In the genomic region with DNA sequence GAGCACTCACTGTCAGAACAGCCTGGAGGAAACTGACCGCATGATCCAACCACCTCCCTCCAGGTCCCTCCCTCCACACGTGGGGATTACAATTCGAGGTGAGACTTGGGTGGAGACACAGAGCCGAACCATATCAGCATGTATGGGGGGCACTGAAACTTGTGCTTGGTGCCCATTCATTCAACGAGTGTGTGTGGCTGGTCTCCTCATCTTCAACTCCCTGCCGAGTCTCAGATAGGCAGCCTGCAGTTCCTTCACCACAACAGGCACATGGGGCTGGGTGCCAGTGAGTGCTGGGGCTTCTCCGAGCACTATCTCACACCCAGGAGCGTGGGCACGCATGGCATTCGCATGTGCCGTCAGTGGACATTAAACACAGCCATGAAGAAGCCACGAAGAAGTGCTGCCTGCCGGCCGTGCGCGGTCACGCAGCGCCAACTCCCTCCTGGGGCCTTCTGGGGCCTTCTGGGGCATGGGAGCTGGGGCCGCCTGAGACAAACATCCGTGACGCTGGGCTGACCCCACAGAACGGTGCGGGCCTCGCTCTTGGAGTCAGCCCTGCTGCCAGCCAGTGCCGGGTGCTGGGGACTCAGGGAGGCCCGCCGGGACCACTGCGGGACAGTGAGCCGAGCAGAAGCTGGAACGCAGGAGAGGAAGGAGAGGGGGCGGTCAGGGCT, we compare ENCODE assay signal across 1 cellular context.
A peak's percentile ranks its signal among the peaks of the same experiment; 100 is the strongest.
TF ChIP-seq lines count a peak whose summit lies in the region.

No MANE protein-coding gene starts in this region.

TF ChIP-seq in HepG2, 621 proteins besides CTCF, POLR2A, EP300 and RAD21 (continued from another document and continues in another):
- TF ChIP-seq AHDC1 (CRISPR knock-in tag; IDR thresholded peaks at IDR 0.05; ENCODE audit: borderline replicate concordance) (peak; percentile 74; the same call in 1 of the 2 replicates), SRY (CRISPR knock-in tag; IDR thresholded peaks at IDR 0.05) (no peak), BHLHE40 (IDR thresholded peaks at IDR 0.05; ENCODE audit: low read length) (0 out of 2 replicates have a peak, but pooled peaks have one; percentile 1), ZNF34 (CRISPR knock-in tag; IDR thresholded peaks at IDR 0.05; ENCODE audit: borderline replicate concordance) (no peak), NFE2L2 (IDR thresholded peaks at IDR 0.05; ENCODE audit: low read length) (no peak), MXD1 (CRISPR knock-in tag; IDR thresholded peaks at IDR 0.05) (no peak), ZNF292 (CRISPR knock-in tag; IDR thresholded peaks at IDR 0.05; ENCODE audit: borderline replicate concordance, low read depth) (no peak), GMEB2 (CRISPR knock-in tag; IDR thresholded peaks at IDR 0.05; ENCODE audit: low read depth) (no peak), ZNF207 (IDR thresholded peaks at IDR 0.05; ENCODE audit: borderline replicate concordance) (no peak), ZNF224 (CRISPR knock-in tag; IDR thresholded peaks at IDR 0.05) (no peak), KAT8 (CRISPR knock-in tag; IDR thresholded peaks at IDR 0.05) (no peak), ZNF274 (CRISPR knock-in tag; IDR thresholded peaks at IDR 0.05) (peak; percentile 5; the same call in 1 of the 2 replicates), ARID5B (CRISPR knock-in tag; IDR thresholded peaks at IDR 0.05) (no peak), REPIN1 (CRISPR knock-in tag; IDR thresholded peaks at IDR 0.05; ENCODE audit: borderline replicate concordance, low read depth) (no peak), CEBPG (CRISPR knock-in tag; IDR thresholded peaks at IDR 0.05) (no peak), IKZF4 (CRISPR knock-in tag; IDR thresholded peaks at IDR 0.05; ENCODE audit: borderline replicate concordance, low read depth, not compliant biosample characterization) (no peak), ZFP1 (CRISPR knock-in tag; IDR thresholded peaks at IDR 0.05) (no peak), RARG (CRISPR knock-in tag; IDR thresholded peaks at IDR 0.05; ENCODE audit: low read depth) (no peak), ZNF704 (CRISPR knock-in tag; IDR thresholded peaks at IDR 0.05; ENCODE audit: borderline replicate concordance) (no peak), REL (CRISPR knock-in tag; conservative IDR thresholded peaks at IDR 0.05) (no peak), ZNF121 (CRISPR knock-in tag; IDR thresholded peaks at IDR 0.05) (no peak), PCBP1 (IDR thresholded peaks at IDR 0.05; ENCODE audit: borderline replicate concordance, low read depth, low read length) (0 out of 2 replicates have a peak, but pooled peaks have one; percentile 3), RFXAP (CRISPR knock-in tag; IDR thresholded peaks at IDR 0.05; ENCODE audit: borderline replicate concordance) (no peak), HOXA9 (CRISPR knock-in tag; IDR thresholded peaks at IDR 0.05; ENCODE audit: borderline replicate concordance) (no peak), BATF2 (CRISPR knock-in tag; IDR thresholded peaks at IDR 0.05) (0 out of 2 replicates have a peak, but pooled peaks have one; percentile 75), ZC3H4 (CRISPR knock-in tag; IDR thresholded peaks at IDR 0.05; ENCODE audit: borderline replicate concordance) (peak; percentile 41; the same call in 1 of the 2 replicates), ZNF746 (CRISPR knock-in tag; IDR thresholded peaks at IDR 0.05) (no peak), SMAD9 (CRISPR knock-in tag; IDR thresholded peaks at IDR 0.05) (no peak), KAT2B (IDR thresholded peaks at IDR 0.05; ENCODE audit: borderline replicate concordance, low read depth, low read length) (no peak), ZNF138 (CRISPR knock-in tag; IDR thresholded peaks at IDR 0.05; ENCODE audit: low read depth) (no peak), MTF1 (CRISPR knock-in tag; IDR thresholded peaks at IDR 0.05) (no peak)
- TF ChIP-seq, protein P1, sequence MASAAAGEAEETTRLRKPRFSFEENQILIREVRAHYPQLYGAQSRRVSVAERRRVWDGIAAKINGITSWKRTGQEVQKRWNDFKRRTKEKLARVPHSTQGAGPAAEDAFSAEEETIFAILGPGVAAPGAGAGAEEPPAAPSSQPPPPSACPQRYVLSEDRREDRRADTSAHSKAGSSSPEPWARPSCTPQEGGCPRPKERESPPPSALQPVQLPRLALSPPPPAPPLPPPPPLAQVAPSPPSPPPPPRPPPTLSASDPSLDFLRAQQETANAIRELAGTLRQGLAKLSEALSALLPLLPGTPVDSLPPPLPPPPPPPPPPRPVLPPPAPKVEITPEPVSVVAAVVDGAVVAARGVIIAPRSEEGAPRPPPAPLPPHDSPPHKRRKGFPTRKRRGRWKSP (CRISPR knock-in tag; IDR thresholded peaks at IDR 0.05): no peak
- TF ChIP-seq, protein P2, sequence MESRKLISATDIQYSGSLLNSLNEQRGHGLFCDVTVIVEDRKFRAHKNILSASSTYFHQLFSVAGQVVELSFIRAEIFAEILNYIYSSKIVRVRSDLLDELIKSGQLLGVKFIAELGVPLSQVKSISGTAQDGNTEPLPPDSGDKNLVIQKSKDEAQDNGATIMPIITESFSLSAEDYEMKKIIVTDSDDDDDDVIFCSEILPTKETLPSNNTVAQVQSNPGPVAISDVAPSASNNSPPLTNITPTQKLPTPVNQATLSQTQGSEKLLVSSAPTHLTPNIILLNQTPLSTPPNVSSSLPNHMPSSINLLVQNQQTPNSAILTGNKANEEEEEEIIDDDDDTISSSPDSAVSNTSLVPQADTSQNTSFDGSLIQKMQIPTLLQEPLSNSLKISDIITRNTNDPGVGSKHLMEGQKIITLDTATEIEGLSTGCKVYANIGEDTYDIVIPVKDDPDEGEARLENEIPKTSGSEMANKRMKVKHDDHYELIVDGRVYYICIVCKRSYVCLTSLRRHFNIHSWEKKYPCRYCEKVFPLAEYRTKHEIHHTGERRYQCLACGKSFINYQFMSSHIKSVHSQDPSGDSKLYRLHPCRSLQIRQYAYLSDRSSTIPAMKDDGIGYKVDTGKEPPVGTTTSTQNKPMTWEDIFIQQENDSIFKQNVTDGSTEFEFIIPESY (CRISPR knock-in tag; IDR thresholded peaks at IDR 0.05): peak; percentile 91
- TF ChIP-seq, protein P3, sequence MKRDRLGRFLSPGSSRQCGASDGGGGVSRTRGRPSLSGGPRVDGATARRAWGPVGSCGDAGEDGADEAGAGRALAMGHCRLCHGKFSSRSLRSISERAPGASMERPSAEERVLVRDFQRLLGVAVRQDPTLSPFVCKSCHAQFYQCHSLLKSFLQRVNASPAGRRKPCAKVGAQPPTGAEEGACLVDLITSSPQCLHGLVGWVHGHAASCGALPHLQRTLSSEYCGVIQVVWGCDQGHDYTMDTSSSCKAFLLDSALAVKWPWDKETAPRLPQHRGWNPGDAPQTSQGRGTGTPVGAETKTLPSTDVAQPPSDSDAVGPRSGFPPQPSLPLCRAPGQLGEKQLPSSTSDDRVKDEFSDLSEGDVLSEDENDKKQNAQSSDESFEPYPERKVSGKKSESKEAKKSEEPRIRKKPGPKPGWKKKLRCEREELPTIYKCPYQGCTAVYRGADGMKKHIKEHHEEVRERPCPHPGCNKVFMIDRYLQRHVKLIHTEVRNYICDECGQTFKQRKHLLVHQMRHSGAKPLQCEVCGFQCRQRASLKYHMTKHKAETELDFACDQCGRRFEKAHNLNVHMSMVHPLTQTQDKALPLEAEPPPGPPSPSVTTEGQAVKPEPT (CRISPR knock-in tag; IDR thresholded peaks at IDR 0.05; ENCODE audit: low read depth): 0 out of 2 replicates have a peak, but pooled peaks have one; percentile 24
- TF ChIP-seq, protein P4, sequence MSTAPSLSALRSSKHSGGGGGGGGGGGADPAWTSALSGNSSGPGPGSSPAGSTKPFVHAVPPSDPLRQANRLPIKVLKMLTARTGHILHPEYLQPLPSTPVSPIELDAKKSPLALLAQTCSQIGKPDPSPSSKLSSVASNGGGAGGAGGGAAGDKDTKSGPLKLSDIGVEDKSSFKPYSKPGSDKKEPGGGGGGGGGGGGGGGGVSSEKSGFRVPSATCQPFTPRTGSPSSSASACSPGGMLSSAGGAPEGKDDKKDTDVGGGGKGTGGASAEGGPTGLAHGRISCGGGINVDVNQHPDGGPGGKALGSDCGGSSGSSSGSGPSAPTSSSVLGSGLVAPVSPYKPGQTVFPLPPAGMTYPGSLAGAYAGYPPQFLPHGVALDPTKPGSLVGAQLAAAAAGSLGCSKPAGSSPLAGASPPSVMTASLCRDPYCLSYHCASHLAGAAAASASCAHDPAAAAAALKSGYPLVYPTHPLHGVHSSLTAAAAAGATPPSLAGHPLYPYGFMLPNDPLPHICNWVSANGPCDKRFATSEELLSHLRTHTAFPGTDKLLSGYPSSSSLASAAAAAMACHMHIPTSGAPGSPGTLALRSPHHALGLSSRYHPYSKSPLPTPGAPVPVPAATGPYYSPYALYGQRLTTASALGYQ (CRISPR knock-in tag; IDR thresholded peaks at IDR 0.05): no peak
